ENCODE assay signal across 1 cellular context in the genomic region with DNA sequence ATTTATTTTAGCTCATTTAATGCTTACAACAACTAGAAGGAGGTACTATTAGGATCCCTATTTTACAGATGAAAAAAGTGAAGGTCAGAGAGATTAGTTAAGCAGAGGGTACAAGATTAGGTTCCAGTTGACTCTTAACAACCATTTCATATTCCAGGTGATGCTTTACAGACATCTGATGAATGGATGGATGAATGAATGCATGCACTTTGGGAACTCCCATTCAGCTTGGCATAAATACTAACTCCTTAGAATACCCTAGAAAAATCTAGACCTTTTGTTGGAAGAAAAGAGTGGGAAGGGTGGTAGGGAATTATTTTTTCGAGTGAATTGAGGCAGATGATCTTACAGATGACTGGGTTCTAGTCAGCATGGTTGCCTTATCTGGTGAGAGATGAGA.
TF ChIP-seq lines count a peak whose summit lies in the region.

No MANE protein-coding gene starts in this region.

TF ChIP-seq in endothelial cell of umbilical vein, 7 proteins besides CTCF, POLR2A, EP300 and RAD21 (continued from another document):
- TF ChIP-seq, protein P1, sequence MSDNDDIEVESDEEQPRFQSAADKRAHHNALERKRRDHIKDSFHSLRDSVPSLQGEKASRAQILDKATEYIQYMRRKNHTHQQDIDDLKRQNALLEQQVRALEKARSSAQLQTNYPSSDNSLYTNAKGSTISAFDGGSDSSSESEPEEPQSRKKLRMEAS (IDR thresholded peaks at IDR 0.05; ENCODE audit: insufficient read depth, insufficient read length): no peak
- no peak for TF ChIP-seq EZH2 (IDR thresholded peaks at IDR 0.05; ENCODE audit: borderline replicate concordance, low read depth, low read length, severe bottlenecking)
- no peak for TF ChIP-seq FOS (IDR thresholded peaks at IDR 0.05; ENCODE audit: borderline replicate concordance, insufficient read depth, low read length)
- no peak for TF ChIP-seq POLR2AphosphoS5 (IDR thresholded peaks at IDR 0.05; ENCODE audit: insufficient read depth, low read depth, low read length)
- TF ChIP-seq JUN (IDR thresholded peaks at IDR 0.05; ENCODE audit: borderline replicate concordance, insufficient read depth, insufficient read length, low read depth): no peak
- TF ChIP-seq GATA2 (IDR thresholded peaks at IDR 0.05; ENCODE audit: insufficient read depth, insufficient read length, low read depth, low read length): no peak
